Comparison of ENCODE assay signal across 11 cellular contexts in genomic region chr1:160625725-160626498, GRCh38. TPM values are rescaled to one million over a fixed set of nuclear protein-coding genes. Genes with fewer than 3 reads are reported as not detected.
DNase-seq lines count a peak whose midpoint lies in the region; FAIRE-seq and TF ChIP-seq lines count a peak whose summit lies in the region.
"Had no signal": no experiment of that assay in that cellular context is flagged by ENCODE, and none has a peak within 500 bp of the region (broad histone marks: within the 10 kb centered on the region; RNA-seq: fewer than 3 reads in every experiment).

No MANE protein-coding gene starts in this region.

- peaks cover 100% of the 10 kb centered on the region for H3K4me1 Mint-ChIP-seq in stimulated activated naive CD8-positive, alpha-beta T cell treated with anti-CD3 and anti-CD28 coated beads, Interleukin-15, Interleukin-2, amounts not matched to agents 100 ng/mL and 50 ng/mL, for 24 hours (ENCODE audit: low read depth)

- H3K4me3 ChIP-seq in NB4 (ENCODE audit: low read depth, low read length) (no peak overlapping the region), esophagus muscularis mucosa (no peak overlapping the region), small intestine (ENCODE audit: low read depth in 1 of 2, low read length in 2 of 2) (no peak overlapping the region), ovary (no peak overlapping the region)
- H3K4me3 ChIP-seq: skin epidermis had no signal

- no peaks in the 10 kb centered on the region for H3K27me3 Mint-ChIP-seq in stimulated activated naive CD8-positive, alpha-beta T cell treated with anti-CD3 and anti-CD28 coated beads, Interleukin-15, Interleukin-2, amounts not matched to agents 100 ng/mL and 50 ng/mL, for 24 hours

- FAIRE-seq in small intestine (lab: Jason Lieb, UNC): no peak

- H3K36me3 Mint-ChIP-seq in stimulated activated naive CD8-positive, alpha-beta T cell treated with anti-CD3 and anti-CD28 coated beads, Interleukin-15, Interleukin-2, amounts not matched to agents 100 ng/mL and 50 ng/mL, for 24 hours (ENCODE audit: low read depth): peaks cover 94% of the 10 kb centered on the region

- intact Hi-C loops in esophagus muscularis mucosa (cut with DNase I) (no loop called here), ovary (cut with DNase I) (no loop called here)

- TF ChIP-seq CTCF in NB4 (IDR thresholded peaks at IDR 0.05; ENCODE audit: low read depth, low read length): no peak
- no peak for TF ChIP-seq CTCF in esophagus muscularis mucosa (IDR thresholded peaks at IDR 0.05)
- TF ChIP-seq CTCF in ovary (IDR thresholded peaks at IDR 0.05): no peak

- H3K27ac Mint-ChIP-seq in stimulated activated naive CD8-positive, alpha-beta T cell treated with anti-CD3 and anti-CD28 coated beads, Interleukin-15, Interleukin-2, amounts not matched to agents 100 ng/mL and 50 ng/mL, for 24 hours: peak overlapping the region; percentile 99

- TF ChIP-seq EP300 in esophagus muscularis mucosa (IDR thresholded peaks at IDR 0.05): no peak
- TF ChIP-seq EP300 in ovary (IDR thresholded peaks at IDR 0.05): no peak

- H3K4me1 ChIP-seq in esophagus muscularis mucosa (peaks cover 0 to 8% (median 2%) of the 10 kb centered on the region in 4 donors), small intestine (ENCODE audit: control insufficient read depth in 2 of 2, insufficient read depth in 1 of 2, low read depth in 1 of 2, low read length in 1 of 2) (peaks cover 3% of the 10 kb centered on the region in 2 donors), ovary (ENCODE audit: insufficient read depth) (no peaks in the 10 kb centered on the region)

- H3K36me3 ChIP-seq in esophagus muscularis mucosa (no peaks in the 10 kb centered on the region), small intestine (ENCODE audit: control insufficient read depth in 2 of 2, insufficient read depth in 2 of 2, low read length in 2 of 2) (no peaks in the 10 kb centered on the region), ovary (no peaks in the 10 kb centered on the region)

- DNase-seq in NB4 (ENCODE audit: low read depth): peak; percentile 59
- DNase-seq in activated CD4-positive, alpha-beta T cell treated with anti-CD3 and anti-CD28 coated beads, Interleukin-2, amount 50 U/mL, for 1 hour: peak; percentile 61
- DNase-seq in esophagus muscularis mucosa (ENCODE audit: extremely low spot score): peak; percentile 55
- no peak for DNase-seq in small intestine
- DNase-seq in NCI-H345 treated with DMSO at 0.1 percent for 48 hours (lab: John Stamatoyannopoulos, UW; ENCODE audit: unreplicated experiment): no peak
- DNase-seq in ovary: no peak
- DNase-seq in ureter (ENCODE audit: low spot score): no peak
- DNase-seq: NCI-H526 had no signal

- H3K9me3 ChIP-seq in esophagus muscularis mucosa: no peaks in the 10 kb centered on the region
- H3K9me3 ChIP-seq in small intestine (ENCODE audit: control insufficient read depth, low read depth): no peaks in the 10 kb centered on the region
- H3K9me3 ChIP-seq in ovary: no peaks in the 10 kb centered on the region

- TF ChIP-seq POLR2A in NB4 (IDR thresholded peaks at IDR 0.05; ENCODE audit: extremely low read depth, insufficient read length): no peak
- TF ChIP-seq POLR2A in esophagus muscularis mucosa (IDR thresholded peaks at IDR 0.05; ENCODE audit: low read depth): no peak
- TF ChIP-seq POLR2A in ovary (IDR thresholded peaks at IDR 0.05): no peak

- no peaks in the 10 kb centered on the region for H3K9me3 Mint-ChIP-seq in stimulated activated naive CD8-positive, alpha-beta T cell treated with anti-CD3 and anti-CD28 coated beads, Interleukin-15, Interleukin-2, amounts not matched to agents 100 ng/mL and 50 ng/mL, for 24 hours

- no peaks in the 10 kb centered on the region for H3K27me3 ChIP-seq in esophagus muscularis mucosa
- no peaks in the 10 kb centered on the region for H3K27me3 ChIP-seq in small intestine (ENCODE audit: control insufficient read depth in 2 of 2, insufficient read depth in 2 of 2, low read length in 2 of 2)
- no peaks in the 10 kb centered on the region for H3K27me3 ChIP-seq in ovary

- peak overlapping the region; percentile 79 for H3K4me3 Mint-ChIP-seq in stimulated activated naive CD8-positive, alpha-beta T cell treated with anti-CD3 and anti-CD28 coated beads, Interleukin-15, Interleukin-2, amounts not matched to agents 100 ng/mL and 50 ng/mL, for 24 hours

- H3K27ac ChIP-seq in esophagus muscularis mucosa (replicated peaks in 1 of 4) (no peak overlapping the region), small intestine (ENCODE audit: low read depth in 1 of 2, low read length in 1 of 2) (peak overlapping the region in 1 of 2 donors; percentile 71), ovary (no peak overlapping the region)

- 77% methylated on average over 10 of the region's 10 CpGs for WGBS in esophagus muscularis mucosa
- 71 to 92% (median 74%) methylated on average over 10 of the region's 10 CpGs for WGBS in small intestine, 3 donors
- 52 to 79% (median 74%) methylated on average over 10 of the region's 10 CpGs for WGBS in ovary, 3 donors

RNA-seq across cellular contexts. Expression of gene SLAMF1, which starts 20.9 kb away (rescaled TPM):
- total RNA-seq in esophagus muscularis mucosa (1 to 10 TPM in 2 of 4 donors, under 1 TPM in 2; 0.57 to 5.0 (median 0.95) TPM), ovary (under 1 TPM in 4 of 7 donors, not detected in 3; 0.15 to 0.57 (median 0.27) TPM), ureter (0.83 TPM)
- polyA plus RNA-seq in small intestine (1 to 10 TPM in 1 of 3 donors, under 1 TPM in 2; 0.22 to 1.4 (median 0.46) TPM), ovary (under 1 TPM; 0.18 to 0.68 TPM)
- total RNA-seq: H4 had no signal

RNA-seq across cellular contexts. Expression of gene CD84, which starts 46.6 kb away (rescaled TPM):
- total RNA-seq in esophagus muscularis mucosa: 1 to 10 TPM; 2.7 to 7.3 (median 4.7) TPM
- polyA plus RNA-seq in small intestine: under 1 TPM; 0.22 to 0.94 (median 0.27) TPM
- 10 to 100 TPM in 1 of 7 donors, 1 to 10 TPM in 5, under 1 TPM in 1; 0.91 to 10.9 (median 2.0) TPM for total RNA-seq in ovary
- polyA plus RNA-seq in ovary: 1 to 10 TPM in 1 of 2 donors, under 1 TPM in 1; 0.48 to 9.6 TPM
- total RNA-seq in ureter: 7.7 TPM
- total RNA-seq: H4 had no signal

Comparison
In these comparisons a context has a peak if more than half of its experiments do, and no peak if none do; other contexts are left out.
1. DNase-seq: peak in NB4 (single experiment), activated CD4-positive, alpha-beta T cell treated with anti-CD3 and anti-CD28 coated beads, Interleukin-2, amount 50 U/mL, for 1 hour (single experiment) and esophagus muscularis mucosa (single experiment); none in small intestine (single experiment), NCI-H345 treated with DMSO at 0.1 percent for 48 hours (single experiment), ovary (0 of 5) and ureter (single experiment).